27 cellular contexts compared by ENCODE assay signal in the genomic region with DNA sequence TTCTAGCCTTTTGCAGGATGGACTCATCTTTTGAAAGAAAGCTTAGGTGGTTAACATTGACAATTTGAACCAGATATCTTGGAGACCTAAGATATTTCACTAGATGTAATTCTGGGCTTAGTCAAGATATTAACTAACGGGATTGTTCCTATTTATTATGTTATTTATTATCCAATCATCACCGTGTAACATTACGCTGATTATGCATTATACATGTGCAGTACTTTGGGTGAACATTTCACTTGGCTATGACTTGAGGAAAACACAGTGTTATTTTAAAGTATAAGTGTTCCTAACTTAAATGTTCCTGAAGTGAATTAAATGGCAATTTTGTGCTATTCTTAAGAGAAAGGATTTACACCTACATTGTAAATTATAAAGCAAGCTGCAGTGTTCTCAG.
"Had no signal": no experiment of that assay in that cellular context is flagged by ENCODE, and none has a peak within 500 bp of the region (broad histone marks: within the 10 kb centered on the region; RNA-seq: fewer than 3 reads in every experiment).

No MANE protein-coding gene starts in this region.

- H3K9me3 ChIP-seq: colonic mucosa, esophagus squamous epithelium, gastrocnemius medialis, heart right ventricle, left lung, lower lobe of right lung, mucosa of descending colon had no signal

- H3K4me3 Mint-ChIP-seq: dendritic cell treated with granulocyte-macrophage colony-stimulating factor and Interleukin-4, amounts not matched to agents 40 ng/mL and 50 ng/mL, for 4 days; effector memory CD8-positive, alpha-beta T cell; endodermal cell; mesothelial cell of epicardium; naive B cell had no signal

- H3K4me3 ChIP-seq: colonic mucosa, esophagus squamous epithelium, gastrocnemius medialis, heart right ventricle, left lung, lower lobe of right lung, mucosa of descending colon had no signal

- H3K4me1 ChIP-seq: colonic mucosa, esophagus squamous epithelium, gastrocnemius medialis, left lung, lower lobe of right lung had no signal

- H3K27ac Mint-ChIP-seq: dendritic cell treated with granulocyte-macrophage colony-stimulating factor and Interleukin-4, amounts not matched to agents 40 ng/mL and 50 ng/mL, for 4 days; effector memory CD8-positive, alpha-beta T cell; endodermal cell; mesothelial cell of epicardium; naive B cell had no signal

- H3K4me1 Mint-ChIP-seq: endodermal cell, mesothelial cell of epicardium had no signal

- H3K36me3 Mint-ChIP-seq: mesothelial cell of epicardium, naive B cell had no signal

- H3K27ac ChIP-seq: colonic mucosa, epithelial cell of prostate, esophagus squamous epithelium, gastrocnemius medialis, heart right ventricle, left lung, lower lobe of right lung had no signal

- FAIRE-seq: endometrium, islet of Langerhans, keratinocyte had no signal

- H3K9me3 Mint-ChIP-seq: dendritic cell treated with granulocyte-macrophage colony-stimulating factor and Interleukin-4, amounts not matched to agents 40 ng/mL and 50 ng/mL, for 4 days; effector memory CD8-positive, alpha-beta T cell; endodermal cell; mesothelial cell of epicardium; naive B cell had no signal

- H3K27me3 Mint-ChIP-seq: dendritic cell treated with granulocyte-macrophage colony-stimulating factor and Interleukin-4, amounts not matched to agents 40 ng/mL and 50 ng/mL, for 4 days; naive B cell had no signal

- H3K27me3 ChIP-seq: colonic mucosa, esophagus squamous epithelium, gastrocnemius medialis, heart right ventricle, left lung had no signal

- H3K36me3 ChIP-seq: colonic mucosa, esophagus squamous epithelium, gastrocnemius medialis, heart right ventricle, left lung, lower lobe of right lung had no signal

- ATAC-seq: effector memory CD8-positive, alpha-beta T cell; esophagus mucosa; gastrocnemius medialis; heart right ventricle; left cardiac atrium; left lung; left ventricle myocardium superior; lower lobe of right lung; mucosa of descending colon had no signal

- DNase-seq: colonic mucosa; cortex of kidney; effector CD8-positive, alpha-beta T cell; effector memory CD8-positive, alpha-beta T cell; endodermal cell; erythroblast; esophagus squamous epithelium; foreskin fibroblast; foreskin melanocyte; gastrocnemius medialis; glutamatergic neuron; heart right ventricle; hippocampal formation; left cardiac atrium; left lung; left ventricle myocardium superior; lower lobe of right lung; mesenchymal stem cell; mucosa of descending colon; naive B cell had no signal
